Comparison of ENCODE assay signal across 8 cellular contexts in genomic region chr6:31541658-31542521, GRCh38. TPM values are rescaled to one million over a fixed set of nuclear protein-coding genes. Genes with fewer than 3 reads are reported as not detected.
DNase-seq lines count a peak whose midpoint lies in the region; ATAC-seq and TF ChIP-seq lines count a peak whose summit lies in the region.

TSS of gene DDX39B (minus strand) at chr6:31542003. CDS start at chr6:31540532, 1,471 bp downstream.

- H3K4me3 ChIP-seq in Caco-2 (ENCODE audit: low read depth, low read length) (peak within 1 kb of the TSS; percentile 67), HUES64 (ENCODE audit: low read length) (peak within 1 kb of the TSS; percentile 89), OCI-LY3 (ENCODE audit: low read length) (peak within 1 kb of the TSS; percentile 98)

- WGBS in HUES64, result under 1% methylated on average over 43 of the region's 43 CpGs

- H3K4me1 Mint-ChIP-seq in Caco-2 (ENCODE audit: low read depth, unreplicated experiment) (peaks cover 23% of the 10 kb centered on the region), mesothelial cell of epicardium (peaks cover 47% of the 10 kb centered on the region)

- H3K4me1 ChIP-seq in Caco-2 (no peaks in the 10 kb centered on the region; the same call in 1 of the 2 replicates), HUES64 (ENCODE audit: insufficient read depth, low read length) (peaks cover 23% of the 10 kb centered on the region), OCI-LY3 (ENCODE audit: low read length) (peaks cover 27% of the 10 kb centered on the region)

- H3K4me2 ChIP-seq in OCI-LY3 (ENCODE audit: low read length), result peak within 1 kb of the TSS; percentile 88

- H3K36me3 ChIP-seq in Caco-2 (ENCODE audit: control insufficient read depth, insufficient read depth, low read length) (0 out of 2 replicates have a peak, but pooled peaks cover 1% of the 10 kb centered on the region), HUES64 (ENCODE audit: insufficient read depth, low read length) (peaks cover 41% of the 10 kb centered on the region), OCI-LY3 (replicated peaks; ENCODE audit: low read depth, low read length) (peaks cover 26% of the 10 kb centered on the region)

- ATAC-seq in GM21423 (IDR thresholded peaks at IDR 0.05; ENCODE audit: unreplicated experiment), result peak; percentile 70

- H3K79me2 ChIP-seq in OCI-LY3 (ENCODE audit: low read length), result peaks cover 58% of the 10 kb centered on the region

- no peaks in the 10 kb centered on the region for H3K27me3 Mint-ChIP-seq in Caco-2 (ENCODE audit: insufficient read depth, unreplicated experiment)
- no peaks in the 10 kb centered on the region for H3K27me3 Mint-ChIP-seq in mesothelial cell of epicardium (ENCODE audit: low read depth)

- peak within 1 kb of the TSS; percentile 97 for H3K27ac ChIP-seq in HUES64 (ENCODE audit: low read depth, low read length)
- H3K27ac ChIP-seq in OCI-LY3 (ENCODE audit: low read length), result peak within 1 kb of the TSS; percentile 85

- TF ChIP-seq CTCF in Caco-2 (IDR thresholded peaks at IDR 0.05; ENCODE audit: insufficient read depth in 1 of 2, low read depth in 1 of 2, low read length in 1 of 2, severe bottlenecking in 1 of 2, unreplicated experiment in 1 of 2) (no peak), OCI-LY3 (IDR thresholded peaks at IDR 0.05; ENCODE audit: low read depth, low read length) (no peak), mesothelial cell of epicardium (IDR thresholded peaks at IDR 0.05; ENCODE audit: unreplicated experiment) (no peak)

- H3K27me3 ChIP-seq in Caco-2 (replicated peaks; ENCODE audit: control insufficient read depth, insufficient read depth, low read length), result no peaks in the 10 kb centered on the region
- H3K27me3 ChIP-seq in HUES64 (ENCODE audit: insufficient read depth, low read length), result no peaks in the 10 kb centered on the region
- H3K27me3 ChIP-seq in OCI-LY3 (ENCODE audit: low read depth, low read length), result no peaks in the 10 kb centered on the region

- POLR2A ChIA-PET in Caco-2 (lab: Charles Lee), result interaction anchor here (0.6 to 1.8 kb wide), 15 partner anchors 8 to 384 kb away, joined by 3 to 13 read pairs (median 5); partner anchors contain the start of genes APOM, C6orf47, CLIC1 and GPANK1

- H3K36me3 Mint-ChIP-seq in Caco-2 (ENCODE audit: insufficient read depth, unreplicated experiment) (peaks cover 59% of the 10 kb centered on the region), mesothelial cell of epicardium (peaks cover 25% of the 10 kb centered on the region)

- no TSS peak for BruUV-seq in Caco-2 (replicated peaks; lab: Mats Ljungman, UMichigan)

- peak within 1 kb of the TSS; percentile 68; the same call in 1 of the 2 replicates for H2AFZ ChIP-seq in OCI-LY3 (ENCODE audit: low read depth, low read length)

- intact Hi-C loops in Caco-2 (cut with micrococcal nuclease; ENCODE audit: unreplicated experiment), result no loop called here

- CTCF ChIA-PET in Caco-2 (lab: Charles Lee), result interaction anchor here (0.6 to 2.4 kb wide), 4 partner anchors 9 to 1658 kb away, joined by 3 to 6 read pairs (median 4); no protein-coding TSS in a partner anchor

- H3K9me3 ChIP-seq in Caco-2, result no peaks in the 10 kb centered on the region
- H3K9me3 ChIP-seq in HUES64 (ENCODE audit: insufficient read depth, low read depth, low read length), result no peaks in the 10 kb centered on the region
- H3K9me3 ChIP-seq in OCI-LY3 (ENCODE audit: insufficient read depth, low read length), result no peaks in the 10 kb centered on the region

- in situ Hi-C loops in endometrial microvascular endothelial cells (cut with HindIII; ENCODE audit: inconsistent ontology term, low pct_unique_long_range_greater_than_20kb, low sequenced_read_pairs), result no loop called here

- peaks cover 33% of the 10 kb centered on the region for H4K20me1 ChIP-seq in OCI-LY3 (ENCODE audit: insufficient read depth, low read length)

- H3K9ac ChIP-seq in HUES64 (ENCODE audit: low read depth, low read length) (peak within 1 kb of the TSS; percentile 100), OCI-LY3 (ENCODE audit: low read length) (peak within 1 kb of the TSS; percentile 96)

- no peaks in the 10 kb centered on the region for H3K9me3 Mint-ChIP-seq in Caco-2 (ENCODE audit: unreplicated experiment)
- H3K9me3 Mint-ChIP-seq in mesothelial cell of epicardium, result no peaks in the 10 kb centered on the region

- H3K27ac Mint-ChIP-seq in Caco-2 (ENCODE audit: unreplicated experiment) (peak within 1 kb of the TSS; percentile 91), mesothelial cell of epicardium (peak within 1 kb of the TSS; percentile 100)

- H3K4me3 Mint-ChIP-seq in Caco-2 (ENCODE audit: unreplicated experiment) (peak within 1 kb of the TSS; percentile 73), mesothelial cell of epicardium (peak within 1 kb of the TSS; percentile 99)

- peak; percentile 94 to 96 for DNase-seq in Caco-2
- DNase-seq in activated CD8-positive, alpha-beta memory T cell treated with anti-CD3 and anti-CD28 coated beads, Interleukin-2, amount 50 U/mL, for 4 hours, result peak; percentile 90
- DNase-seq in mesothelial cell of epicardium (ENCODE audit: low spot score in 2 of 2, unreplicated experiment in 2 of 2), result peak; percentile 86 to 89
- peak; percentile 83 to 91 for DNase-seq in stimulated activated CD8-positive, alpha-beta memory T cell treated with anti-CD3 and anti-CD28 coated beads, Interleukin-15, amount 100 ng/mL, for 4 hours (ENCODE audit: low read depth in 2 of 2)

RNA-seq across cellular contexts. Expression of gene DDX39B, which starts in this region (rescaled TPM):
- total RNA-seq in Caco-2 (2022) (416 and 423 TPM in 2 replicates), endometrial microvascular endothelial cells (ENCODE audit: inconsistent ontology term) (465 TPM), mesothelial cell of epicardium (635 to 649 TPM (median 647 TPM) in 3 replicates)
- polyA plus RNA-seq in HUES64 (2013, experiment 1 of 2), result 705 TPM
- polyA plus RNA-seq in HUES64 (2013, experiment 2 of 2), result 618 TPM

Comparison
In these comparisons a context has a peak if more than half of its experiments do, and no peak if none do; other contexts are left out.
1. Peak in every context shown above with its lines: DNase-seq, ATAC-seq, H3K4me3 ChIP-seq and H3K27ac ChIP-seq.